Comparison of ENCODE assay signal across 1 cellular context in genomic region chr1:12159826-12160225, GRCh38.
A peak's percentile ranks its signal among the peaks of the same experiment; 100 is the strongest.
TF ChIP-seq lines count a peak whose summit lies in the region.

No MANE protein-coding gene starts in this region.

TF ChIP-seq in HCT116, 20 proteins besides CTCF, POLR2A, EP300 and RAD21 (continued from another document):
- TF ChIP-seq, protein P1, sequence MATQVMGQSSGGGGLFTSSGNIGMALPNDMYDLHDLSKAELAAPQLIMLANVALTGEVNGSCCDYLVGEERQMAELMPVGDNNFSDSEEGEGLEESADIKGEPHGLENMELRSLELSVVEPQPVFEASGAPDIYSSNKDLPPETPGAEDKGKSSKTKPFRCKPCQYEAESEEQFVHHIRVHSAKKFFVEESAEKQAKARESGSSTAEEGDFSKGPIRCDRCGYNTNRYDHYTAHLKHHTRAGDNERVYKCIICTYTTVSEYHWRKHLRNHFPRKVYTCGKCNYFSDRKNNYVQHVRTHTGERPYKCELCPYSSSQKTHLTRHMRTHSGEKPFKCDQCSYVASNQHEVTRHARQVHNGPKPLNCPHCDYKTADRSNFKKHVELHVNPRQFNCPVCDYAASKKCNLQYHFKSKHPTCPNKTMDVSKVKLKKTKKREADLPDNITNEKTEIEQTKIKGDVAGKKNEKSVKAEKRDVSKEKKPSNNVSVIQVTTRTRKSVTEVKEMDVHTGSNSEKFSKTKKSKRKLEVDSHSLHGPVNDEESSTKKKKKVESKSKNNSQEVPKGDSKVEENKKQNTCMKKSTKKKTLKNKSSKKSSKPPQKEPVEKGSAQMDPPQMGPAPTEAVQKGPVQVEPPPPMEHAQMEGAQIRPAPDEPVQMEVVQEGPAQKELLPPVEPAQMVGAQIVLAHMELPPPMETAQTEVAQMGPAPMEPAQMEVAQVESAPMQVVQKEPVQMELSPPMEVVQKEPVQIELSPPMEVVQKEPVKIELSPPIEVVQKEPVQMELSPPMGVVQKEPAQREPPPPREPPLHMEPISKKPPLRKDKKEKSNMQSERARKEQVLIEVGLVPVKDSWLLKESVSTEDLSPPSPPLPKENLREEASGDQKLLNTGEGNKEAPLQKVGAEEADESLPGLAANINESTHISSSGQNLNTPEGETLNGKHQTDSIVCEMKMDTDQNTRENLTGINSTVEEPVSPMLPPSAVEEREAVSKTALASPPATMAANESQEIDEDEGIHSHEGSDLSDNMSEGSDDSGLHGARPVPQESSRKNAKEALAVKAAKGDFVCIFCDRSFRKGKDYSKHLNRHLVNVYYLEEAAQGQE (IDR thresholded peaks at IDR 0.05; ENCODE audit: low read depth): no peak
- TF ChIP-seq EGR1 (IDR thresholded peaks at IDR 0.05; ENCODE audit: low read depth): no peak
- peak; percentile 32 for TF ChIP-seq YY1 (IDR thresholded peaks at IDR 0.05; ENCODE audit: extremely low read depth, insufficient replicate concordance, low read depth, low read length)
- TF ChIP-seq EZH2phosphoT487 (IDR thresholded peaks at IDR 0.05; ENCODE audit: borderline replicate concordance): no peak
- peak; percentile 75 for TF ChIP-seq FOSL1 (IDR thresholded peaks at IDR 0.05; ENCODE audit: low read depth)
- TF ChIP-seq TCF7L2 (IDR thresholded peaks at IDR 0.05; ENCODE audit: borderline replicate concordance, extremely low read depth, insufficient read depth, insufficient read length): no peak
- no peak for TF ChIP-seq ELF1 (IDR thresholded peaks at IDR 0.05; ENCODE audit: borderline replicate concordance, low read depth)
- TF ChIP-seq POLR2AphosphoS5 (IDR thresholded peaks at IDR 0.05; ENCODE audit: low read depth, low read length): peak; percentile 47; the same call in 1 of the 2 replicates
- peak; percentile 62 for TF ChIP-seq SP1 (IDR thresholded peaks at IDR 0.05; ENCODE audit: low read depth)
- TF ChIP-seq SRF (IDR thresholded peaks at IDR 0.05; ENCODE audit: low read depth): no peak
- TF ChIP-seq CBX3 (IDR thresholded peaks at IDR 0.05; ENCODE audit: low read depth): peak; percentile 91
- TF ChIP-seq ATF3 (IDR thresholded peaks at IDR 0.05): no peak
- TF ChIP-seq SIN3A (IDR thresholded peaks at IDR 0.05; ENCODE audit: low read depth): no peak; the same call in none of the 2 replicates
- no peak for TF ChIP-seq CEBPB (IDR thresholded peaks at IDR 0.05; ENCODE audit: low read depth)
- no peak for TF ChIP-seq ZNF274 (IDR thresholded peaks at IDR 0.05; ENCODE audit: low read depth, low read length)
- TF ChIP-seq, protein P2, sequence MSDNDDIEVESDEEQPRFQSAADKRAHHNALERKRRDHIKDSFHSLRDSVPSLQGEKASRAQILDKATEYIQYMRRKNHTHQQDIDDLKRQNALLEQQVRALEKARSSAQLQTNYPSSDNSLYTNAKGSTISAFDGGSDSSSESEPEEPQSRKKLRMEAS (IDR thresholded peaks at IDR 0.05): peak; percentile 59
- TF ChIP-seq JUND (IDR thresholded peaks at IDR 0.05): peak; percentile 83
- no peak; the same call in 1 of the 2 replicates for TF ChIP-seq ZFX (IDR thresholded peaks at IDR 0.05)
- TF ChIP-seq EZH2 (IDR thresholded peaks at IDR 0.05): no peak
